33 cellular contexts compared by ENCODE assay signal in the genomic region with DNA sequence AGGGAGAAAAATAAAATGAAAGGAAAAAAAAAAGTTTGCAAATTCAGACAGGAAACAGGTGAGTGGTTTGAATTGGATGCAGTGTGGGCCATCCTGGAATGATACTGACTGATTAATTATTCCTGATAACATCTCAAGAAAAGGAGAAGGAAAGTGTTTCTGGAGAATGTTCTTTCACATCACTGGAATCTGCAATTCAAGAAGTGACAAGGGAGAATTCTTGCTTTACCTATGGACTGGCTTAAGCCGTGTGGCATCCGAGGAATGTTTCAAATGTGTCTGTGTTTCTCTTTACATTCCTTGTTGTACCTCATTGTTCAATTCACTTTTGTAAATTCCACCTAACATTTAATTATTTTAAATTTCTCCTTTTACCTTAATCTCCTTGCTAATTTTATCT.
"Had no signal": no experiment of that assay in that cellular context is flagged by ENCODE, and none has a peak within 500 bp of the region (broad histone marks: within the 10 kb centered on the region; RNA-seq: fewer than 3 reads in every experiment).

No MANE protein-coding gene starts in this region.

- H3K27me3 ChIP-seq: brain microvascular endothelial cell, dorsolateral prefrontal cortex, gastroesophageal sphincter, ovary, sigmoid colon, tibial artery had no signal

- H3K27ac ChIP-seq: brain microvascular endothelial cell, coronary artery, dorsolateral prefrontal cortex, gastroesophageal sphincter, left lung, lower lobe of right lung, ovary, prostate gland, sigmoid colon, tibial artery, VCaP had no signal

- DNase-seq: activated CD4-positive, alpha-beta T cell treated with anti-CD3 and anti-CD28 coated beads for 48 hours; activated CD4-positive, alpha-beta T cell treated with anti-CD3 and anti-CD28 coated beads, Interleukin-2, amount 50 U/mL, for 48 hours; activated CD8-positive, alpha-beta memory T cell treated with anti-CD3 and anti-CD28 coated beads, Interleukin-2, amount 50 U/mL, for 4 hours; activated gamma-delta T cell; activated naive CD4-positive, alpha-beta T cell treated with anti-CD3 and anti-CD28 coated beads, Interleukin-2, amount 10 ng/mL, durations not matched to agents 7 days and 5 days; activated naive CD8-positive, alpha-beta T cell treated with anti-CD3 and anti-CD28 coated beads, Interleukin-2, amount 10 ng/mL, durations not matched to agents 7 days and 5 days; activated T-cell treated with anti-CD3 and anti-CD28 coated beads, Interleukin-2, amount 50 U/mL, for 1 hour; brain microvascular endothelial cell; dorsolateral prefrontal cortex; effector memory CD4-positive, alpha-beta T cell; erythroblast; hippocampal formation; left lung; lower lobe of right lung; ovary; retina; sigmoid colon; small intestine; stimulated activated CD4-positive, alpha-beta T cell treated with anti-CD3 and anti-CD28 coated beads, Interleukin-4, amount 100 ng/mL, for 4 hours; stimulated activated CD8-positive, alpha-beta memory T cell treated with anti-CD3 and anti-CD28 coated beads, Interleukin-4, amount 100 ng/mL, for 48 hours; stimulated activated naive CD8-positive, alpha-beta T cell treated with anti-CD3 and anti-CD28 coated beads, Interleukin-15, amount 100 ng/mL, for 72 hours; substantia nigra; T-helper 9 cell; tibial artery had no signal

- ATAC-seq: activated CD4-positive, CD25-positive, alpha-beta regulatory T cell treated with anti-CD3 and anti-CD28 coated beads, Interleukin-2, amount 50 U/mL, for 24 hours; gastroesophageal sphincter; left lung; lower lobe of right lung; stimulated activated memory B cell treated with anti-CD40 and anti-IgM and Interleukin-4, amounts not matched to agents 10 μg/mL and 1 μg/mL and 100 μg/mL, for 72 hours; stimulated activated naive CD8-positive, alpha-beta T cell treated with anti-CD3 and anti-CD28 coated beads, Interleukin-15, amount 100 ng/mL, for 72 hours had no signal

- H3K4me1 Mint-ChIP-seq: activated naive CD4-positive, alpha-beta T cell treated with anti-CD3 and anti-CD28 coated beads, Interleukin-2, amount 10 ng/mL, durations not matched to agents 7 days and 5 days; activated naive CD8-positive, alpha-beta T cell treated with anti-CD3 and anti-CD28 coated beads, Interleukin-2, amount 10 ng/mL, durations not matched to agents 7 days and 5 days; nephron; stimulated activated memory B cell treated with anti-CD40 and anti-IgM and Interleukin-4, amounts not matched to agents 10 μg/mL and 1 μg/mL and 100 μg/mL, for 72 hours; stimulated activated naive CD8-positive, alpha-beta T cell treated with anti-CD3 and anti-CD28 coated beads, Interleukin-15, amount 100 ng/mL, for 72 hours had no signal

- H3K4me3 Mint-ChIP-seq: activated naive CD4-positive, alpha-beta T cell treated with anti-CD3 and anti-CD28 coated beads, Interleukin-2, amount 10 ng/mL, durations not matched to agents 7 days and 5 days; activated naive CD8-positive, alpha-beta T cell treated with anti-CD3 and anti-CD28 coated beads, Interleukin-2, amount 10 ng/mL, durations not matched to agents 7 days and 5 days; nephron; stimulated activated memory B cell treated with anti-CD40 and anti-IgM and Interleukin-4, amounts not matched to agents 10 μg/mL and 1 μg/mL and 100 μg/mL, for 72 hours; stimulated activated naive CD8-positive, alpha-beta T cell treated with anti-CD3 and anti-CD28 coated beads, Interleukin-15, amount 100 ng/mL, for 72 hours had no signal

- H3K27ac Mint-ChIP-seq: activated naive CD4-positive, alpha-beta T cell treated with anti-CD3 and anti-CD28 coated beads, Interleukin-2, amount 10 ng/mL, durations not matched to agents 7 days and 5 days; activated naive CD8-positive, alpha-beta T cell treated with anti-CD3 and anti-CD28 coated beads, Interleukin-2, amount 10 ng/mL, durations not matched to agents 7 days and 5 days; nephron; stimulated activated memory B cell treated with anti-CD40 and anti-IgM and Interleukin-4, amounts not matched to agents 10 μg/mL and 1 μg/mL and 100 μg/mL, for 72 hours; stimulated activated naive CD8-positive, alpha-beta T cell treated with anti-CD3 and anti-CD28 coated beads, Interleukin-15, amount 100 ng/mL, for 72 hours had no signal

- H3K4me3 ChIP-seq: coronary artery, dorsolateral prefrontal cortex, gastroesophageal sphincter, left lung, lower lobe of right lung, ovary, prostate gland, sigmoid colon, tibial artery had no signal

- H3K36me3 ChIP-seq: brain microvascular endothelial cell, left lung, lower lobe of right lung, ovary, prostate gland had no signal

- H3K9me3 Mint-ChIP-seq: activated naive CD4-positive, alpha-beta T cell treated with anti-CD3 and anti-CD28 coated beads, Interleukin-2, amount 10 ng/mL, durations not matched to agents 7 days and 5 days; stimulated activated memory B cell treated with anti-CD40 and anti-IgM and Interleukin-4, amounts not matched to agents 10 μg/mL and 1 μg/mL and 100 μg/mL, for 72 hours had no signal

- FAIRE-seq: astrocyte, small intestine, TTC549 had no signal

- H3K36me3 Mint-ChIP-seq: activated naive CD4-positive, alpha-beta T cell treated with anti-CD3 and anti-CD28 coated beads, Interleukin-2, amount 10 ng/mL, durations not matched to agents 7 days and 5 days; activated naive CD8-positive, alpha-beta T cell treated with anti-CD3 and anti-CD28 coated beads, Interleukin-2, amount 10 ng/mL, durations not matched to agents 7 days and 5 days had no signal

- H3K9me3 ChIP-seq: gastroesophageal sphincter, left lung, lower lobe of right lung, ovary, prostate gland, sigmoid colon, tibial artery had no signal

- H3K4me1 ChIP-seq: gastroesophageal sphincter, left lung, lower lobe of right lung, prostate gland, sigmoid colon, tibial artery had no signal

- H3K27me3 Mint-ChIP-seq: activated naive CD4-positive, alpha-beta T cell treated with anti-CD3 and anti-CD28 coated beads, Interleukin-2, amount 10 ng/mL, durations not matched to agents 7 days and 5 days; activated naive CD8-positive, alpha-beta T cell treated with anti-CD3 and anti-CD28 coated beads, Interleukin-2, amount 10 ng/mL, durations not matched to agents 7 days and 5 days had no signal
